In genomic region chr14:36442824-36443241, GRCh38 we compare ENCODE assay signal across 2 cellular contexts.
TF ChIP-seq lines count a peak whose summit lies in the region.

No MANE protein-coding gene starts in this region.

TF ChIP-seq in GM23338, 12 proteins besides CTCF, POLR2A, EP300 and RAD21 (continued from another document):
- TF ChIP-seq, protein P1, sequence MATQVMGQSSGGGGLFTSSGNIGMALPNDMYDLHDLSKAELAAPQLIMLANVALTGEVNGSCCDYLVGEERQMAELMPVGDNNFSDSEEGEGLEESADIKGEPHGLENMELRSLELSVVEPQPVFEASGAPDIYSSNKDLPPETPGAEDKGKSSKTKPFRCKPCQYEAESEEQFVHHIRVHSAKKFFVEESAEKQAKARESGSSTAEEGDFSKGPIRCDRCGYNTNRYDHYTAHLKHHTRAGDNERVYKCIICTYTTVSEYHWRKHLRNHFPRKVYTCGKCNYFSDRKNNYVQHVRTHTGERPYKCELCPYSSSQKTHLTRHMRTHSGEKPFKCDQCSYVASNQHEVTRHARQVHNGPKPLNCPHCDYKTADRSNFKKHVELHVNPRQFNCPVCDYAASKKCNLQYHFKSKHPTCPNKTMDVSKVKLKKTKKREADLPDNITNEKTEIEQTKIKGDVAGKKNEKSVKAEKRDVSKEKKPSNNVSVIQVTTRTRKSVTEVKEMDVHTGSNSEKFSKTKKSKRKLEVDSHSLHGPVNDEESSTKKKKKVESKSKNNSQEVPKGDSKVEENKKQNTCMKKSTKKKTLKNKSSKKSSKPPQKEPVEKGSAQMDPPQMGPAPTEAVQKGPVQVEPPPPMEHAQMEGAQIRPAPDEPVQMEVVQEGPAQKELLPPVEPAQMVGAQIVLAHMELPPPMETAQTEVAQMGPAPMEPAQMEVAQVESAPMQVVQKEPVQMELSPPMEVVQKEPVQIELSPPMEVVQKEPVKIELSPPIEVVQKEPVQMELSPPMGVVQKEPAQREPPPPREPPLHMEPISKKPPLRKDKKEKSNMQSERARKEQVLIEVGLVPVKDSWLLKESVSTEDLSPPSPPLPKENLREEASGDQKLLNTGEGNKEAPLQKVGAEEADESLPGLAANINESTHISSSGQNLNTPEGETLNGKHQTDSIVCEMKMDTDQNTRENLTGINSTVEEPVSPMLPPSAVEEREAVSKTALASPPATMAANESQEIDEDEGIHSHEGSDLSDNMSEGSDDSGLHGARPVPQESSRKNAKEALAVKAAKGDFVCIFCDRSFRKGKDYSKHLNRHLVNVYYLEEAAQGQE (IDR thresholded peaks at IDR 0.05; ENCODE audit: unreplicated experiment), result no peak

TF ChIP-seq in WTC11, 78 proteins besides CTCF, POLR2A, EP300 and RAD21 (continued from another document):
- TF ChIP-seq IRF2 (CRISPR knock-in tag; IDR thresholded peaks at IDR 0.05; ENCODE audit: borderline replicate concordance, low read depth), result no peak
- TF ChIP-seq GRHL2 (CRISPR knock-in tag; IDR thresholded peaks at IDR 0.05; ENCODE audit: insufficient replicate concordance, severe bottlenecking), result no peak
- TF ChIP-seq ZNF423 (CRISPR knock-in tag; IDR thresholded peaks at IDR 0.05), result no peak
- TF ChIP-seq CREM (CRISPR knock-in tag; IDR thresholded peaks at IDR 0.05), result no peak
- TF ChIP-seq ZNF138 (CRISPR knock-in tag; conservative IDR thresholded peaks at IDR 0.05), result no peak
- TF ChIP-seq NR2C2 (CRISPR knock-in tag; IDR thresholded peaks at IDR 0.05), result no peak
- TF ChIP-seq NR1H2 (CRISPR knock-in tag; IDR thresholded peaks at IDR 0.05), result no peak
- TF ChIP-seq, protein P2, sequence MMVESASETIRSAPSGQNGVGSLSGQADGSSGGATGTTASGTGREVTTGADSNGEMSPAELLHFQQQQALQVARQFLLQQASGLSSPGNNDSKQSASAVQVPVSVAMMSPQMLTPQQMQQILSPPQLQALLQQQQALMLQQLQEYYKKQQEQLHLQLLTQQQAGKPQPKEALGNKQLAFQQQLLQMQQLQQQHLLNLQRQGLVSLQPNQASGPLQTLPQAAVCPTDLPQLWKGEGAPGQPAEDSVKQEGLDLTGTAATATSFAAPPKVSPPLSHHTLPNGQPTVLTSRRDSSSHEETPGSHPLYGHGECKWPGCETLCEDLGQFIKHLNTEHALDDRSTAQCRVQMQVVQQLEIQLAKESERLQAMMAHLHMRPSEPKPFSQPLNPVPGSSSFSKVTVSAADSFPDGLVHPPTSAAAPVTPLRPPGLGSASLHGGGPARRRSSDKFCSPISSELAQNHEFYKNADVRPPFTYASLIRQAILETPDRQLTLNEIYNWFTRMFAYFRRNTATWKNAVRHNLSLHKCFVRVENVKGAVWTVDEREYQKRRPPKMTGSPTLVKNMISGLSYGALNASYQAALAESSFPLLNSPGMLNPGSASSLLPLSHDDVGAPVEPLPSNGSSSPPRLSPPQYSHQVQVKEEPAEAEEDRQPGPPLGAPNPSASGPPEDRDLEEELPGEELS (CRISPR knock-in tag; IDR thresholded peaks at IDR 0.05), result no peak
- TF ChIP-seq TCF7 (CRISPR knock-in tag; IDR thresholded peaks at IDR 0.05; ENCODE audit: low read depth), result no peak
